In genomic region chr11:61733120-61733978, GRCh38 we compare ENCODE assay signal across 1 cellular context.
TF ChIP-seq lines count a peak whose summit lies in the region.

No MANE protein-coding gene starts in this region.

TF ChIP-seq in GM12878, 131 proteins besides CTCF, POLR2A, EP300 and RAD21 (continued from another document):
- TF ChIP-seq, protein P1, sequence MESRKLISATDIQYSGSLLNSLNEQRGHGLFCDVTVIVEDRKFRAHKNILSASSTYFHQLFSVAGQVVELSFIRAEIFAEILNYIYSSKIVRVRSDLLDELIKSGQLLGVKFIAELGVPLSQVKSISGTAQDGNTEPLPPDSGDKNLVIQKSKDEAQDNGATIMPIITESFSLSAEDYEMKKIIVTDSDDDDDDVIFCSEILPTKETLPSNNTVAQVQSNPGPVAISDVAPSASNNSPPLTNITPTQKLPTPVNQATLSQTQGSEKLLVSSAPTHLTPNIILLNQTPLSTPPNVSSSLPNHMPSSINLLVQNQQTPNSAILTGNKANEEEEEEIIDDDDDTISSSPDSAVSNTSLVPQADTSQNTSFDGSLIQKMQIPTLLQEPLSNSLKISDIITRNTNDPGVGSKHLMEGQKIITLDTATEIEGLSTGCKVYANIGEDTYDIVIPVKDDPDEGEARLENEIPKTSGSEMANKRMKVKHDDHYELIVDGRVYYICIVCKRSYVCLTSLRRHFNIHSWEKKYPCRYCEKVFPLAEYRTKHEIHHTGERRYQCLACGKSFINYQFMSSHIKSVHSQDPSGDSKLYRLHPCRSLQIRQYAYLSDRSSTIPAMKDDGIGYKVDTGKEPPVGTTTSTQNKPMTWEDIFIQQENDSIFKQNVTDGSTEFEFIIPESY (IDR thresholded peaks at IDR 0.05), result no peak
- TF ChIP-seq RFX5 (IDR thresholded peaks at IDR 0.05; ENCODE audit: low read depth, low read length) (no peak), NR2F1 (conservative IDR thresholded peaks at IDR 0.05) (no peak), BMI1 (IDR thresholded peaks at IDR 0.05; ENCODE audit: borderline replicate concordance) (no peak), PBX3 (IDR thresholded peaks at IDR 0.05; ENCODE audit: insufficient replicate concordance, low read depth, low read length) (peak; percentile 69)
- TF ChIP-seq, protein P2, sequence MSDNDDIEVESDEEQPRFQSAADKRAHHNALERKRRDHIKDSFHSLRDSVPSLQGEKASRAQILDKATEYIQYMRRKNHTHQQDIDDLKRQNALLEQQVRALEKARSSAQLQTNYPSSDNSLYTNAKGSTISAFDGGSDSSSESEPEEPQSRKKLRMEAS (IDR thresholded peaks at IDR 0.05; ENCODE audit: low read depth, low read length), result peak; percentile 92
